1 cellular context compared by ENCODE assay signal in genomic region chr16:71461686-71462648, GRCh38.
TF ChIP-seq lines count a peak whose summit lies in the region.

Gene ZNF23 (minus strand): TSS chr16:71462247. CDS start chr16:71456796, 5,451 bp downstream.

TF ChIP-seq in GM12878, 131 proteins besides CTCF, POLR2A, EP300 and RAD21 (continued from another document):
- TF ChIP-seq NKRF (conservative IDR thresholded peaks at IDR 0.05) (peak; percentile 82), STAT3 (IDR thresholded peaks at IDR 0.05; ENCODE audit: low read depth, low read length) (no peak), RCOR1 (conservative IDR thresholded peaks at IDR 0.05; ENCODE audit: low read depth, low read length) (no peak), BCL11A (IDR thresholded peaks at IDR 0.05; ENCODE audit: low read depth, low read length) (no peak; the same call in 1 of the 2 replicates), PAX8 (IDR thresholded peaks at IDR 0.05) (no peak), RFX5 (IDR thresholded peaks at IDR 0.05; ENCODE audit: low read depth, low read length) (0 out of 2 replicates have a peak, but pooled peaks have one; percentile 10), SPI1 (IDR thresholded peaks at IDR 0.05; ENCODE audit: borderline replicate concordance, insufficient read depth, low read depth, low read length) (no peak), TBL1XR1 (IDR thresholded peaks at IDR 0.05; ENCODE audit: low read depth, low read length) (0 out of 2 replicates have a peak, but pooled peaks have one; percentile 33)
